ENCODE assay signal across 22 cellular contexts in genomic region chr16:1450218-1450617, GRCh38. TPM values are rescaled to one million over a fixed set of nuclear protein-coding genes. Genes with fewer than 3 reads are reported as not detected.
A peak's percentile ranks its signal among the peaks of the same experiment; 100 is the strongest.
DNase-seq lines count a peak whose midpoint lies in the region; FAIRE-seq and TF ChIP-seq lines count a peak whose summit lies in the region.
"Had no signal": no experiment of that assay in that cellular context is flagged by ENCODE, and none has a peak within 500 bp of the region (broad histone marks: within the 10 kb centered on the region; RNA-seq: fewer than 3 reads in every experiment).

No MANE protein-coding gene starts in this region.

- WGBS in endodermal cell (ENCODE audit: insufficient coverage in 1 of 2, insufficient read length in 1 of 2), 2 experiments, result 90 to 94% methylated on average over 28 to 29 of the region's 29 CpGs
- 91% methylated on average over 28 of the region's 29 CpGs for WGBS in esophagus muscularis mucosa

- no peaks in the 10 kb centered on the region for H3F3A ChIP-seq in DOHH2 (ENCODE audit: control insufficient read depth, insufficient read depth)

- H3K36me3 ChIP-seq in DOHH2 (ENCODE audit: control insufficient read depth, low read length), result peaks cover 24% of the 10 kb centered on the region
- peaks cover 13% of the 10 kb centered on the region for H3K36me3 ChIP-seq in endodermal cell (ENCODE audit: control insufficient read depth, insufficient read depth, low read length)
- H3K36me3 ChIP-seq in esophagus muscularis mucosa, result peaks cover 54 to 100% (median 100%) of the 10 kb centered on the region in 4 donors

- no peak overlapping the region for H3K9ac ChIP-seq in endodermal cell (ENCODE audit: extremely low read depth, low read length, poor library complexity, severe bottlenecking)

- H3K79me2 ChIP-seq in DOHH2 (ENCODE audit: control insufficient read depth, low read length), result no peaks in the 10 kb centered on the region

- TF ChIP-seq CTCF in DOHH2 (IDR thresholded peaks at IDR 0.05; ENCODE audit: low read depth, low read length, poor library complexity, severe bottlenecking) (peak; percentile 19), endodermal cell (conservative IDR thresholded peaks at IDR 0.05) (peak; percentile 54), esophagus muscularis mucosa (IDR thresholded peaks at IDR 0.05) (no peak)

- DNase-seq in HuH-7.5 (ENCODE audit: low spot score) (peak; percentile 57), endodermal cell (peak; percentile 75), AG20443 (ENCODE audit: low spot score) (no peak), GM12891 (ENCODE audit: insufficient read length, low spot score) (no peak), esophagus muscularis mucosa (ENCODE audit: extremely low spot score) (no peak)
- DNase-seq: activated CD4-positive, alpha-beta memory T cell treated with anti-CD3 and anti-CD28 coated beads, Interleukin-2, amount 10 ng/mL, durations not matched to agents 7 days and 5 days; activated naive CD4-positive, alpha-beta T cell treated with anti-CD3 and anti-CD28 coated beads, Interleukin-2, amount 50 U/mL, for 16 hours; activated T-cell treated with anti-CD3 and anti-CD28 coated beads, Interleukin-2, amount 50 U/mL, for 1 hour; left lung; midbrain; NCI-H1436; NCI-H2171; NCI-H69; SHP77; stimulated activated CD4-positive, alpha-beta T cell treated with anti-CD3 and anti-CD28 coated beads, Interleukin-4, amount 100 ng/mL, for 1 hour; stomach; T-cell had no signal

- no peaks in the 10 kb centered on the region for H3K4me1 ChIP-seq in DOHH2 (ENCODE audit: control insufficient read depth, low read length)
- no peaks in the 10 kb centered on the region for H3K4me1 ChIP-seq in endodermal cell (ENCODE audit: control insufficient read depth, insufficient read depth, low read length)
- H3K4me1 ChIP-seq in esophagus muscularis mucosa, result no peaks in the 10 kb centered on the region
- H3K4me1 ChIP-seq: left lung, prostate gland, stomach had no signal

- H3K4me2 ChIP-seq in DOHH2 (ENCODE audit: low read length), result no peak overlapping the region

- no peak for FAIRE-seq in GM12891 (lab: Jason Lieb, UNC)

- H3K27ac ChIP-seq in DOHH2 (ENCODE audit: low read depth, low read length) (no peak overlapping the region), endodermal cell (ENCODE audit: low read depth, low read length) (no peak overlapping the region), esophagus muscularis mucosa (replicated peaks in 1 of 4) (no peak overlapping the region)
- H3K27ac ChIP-seq: left lung, prostate gland, skin epidermis, stomach had no signal

- TF ChIP-seq POLR2A in GM12891 (IDR thresholded peaks at IDR 0.05; ENCODE audit: low read depth, low read length) (no peak), esophagus muscularis mucosa (IDR thresholded peaks at IDR 0.05; ENCODE audit: low read depth) (no peak)

- no peaks in the 10 kb centered on the region for H3K4me1 Mint-ChIP-seq in endodermal cell
- H3K4me1 Mint-ChIP-seq: T-cell had no signal

- no peaks in the 10 kb centered on the region for H3K27me3 ChIP-seq in DOHH2 (ENCODE audit: control insufficient read depth, low read length)
- no peaks in the 10 kb centered on the region for H3K27me3 ChIP-seq in endodermal cell (ENCODE audit: control insufficient read depth, insufficient read depth, low read length, poor library complexity, severe bottlenecking)
- no peaks in the 10 kb centered on the region for H3K27me3 ChIP-seq in esophagus muscularis mucosa
- H3K27me3 ChIP-seq: left lung, stomach had no signal

- H3K9me3 ChIP-seq in DOHH2 (ENCODE audit: control insufficient read depth, insufficient read depth, low read length), result no peaks in the 10 kb centered on the region
- H3K9me3 ChIP-seq in endodermal cell (ENCODE audit: control insufficient read depth, low read length), result no peaks in the 10 kb centered on the region
- no peaks in the 10 kb centered on the region for H3K9me3 ChIP-seq in esophagus muscularis mucosa
- H3K9me3 ChIP-seq: left lung, prostate gland, stomach had no signal

- H3K9me3 Mint-ChIP-seq in endodermal cell, result no peaks in the 10 kb centered on the region
- H3K9me3 Mint-ChIP-seq: activated CD4-positive, alpha-beta memory T cell treated with anti-CD3 and anti-CD28 coated beads, Interleukin-2, amount 10 ng/mL, durations not matched to agents 7 days and 5 days; T-cell; type B pancreatic cell had no signal

- no peaks in the 10 kb centered on the region for H4K20me1 ChIP-seq in DOHH2 (ENCODE audit: control insufficient read depth, insufficient read depth, low read depth, low read length)

- no peaks in the 10 kb centered on the region for H3K27me3 Mint-ChIP-seq in endodermal cell (ENCODE audit: insufficient read depth)
- H3K27me3 Mint-ChIP-seq: activated CD4-positive, alpha-beta memory T cell treated with anti-CD3 and anti-CD28 coated beads, Interleukin-2, amount 10 ng/mL, durations not matched to agents 7 days and 5 days; T-cell; type B pancreatic cell had no signal

- no peak overlapping the region for H3K4me3 Mint-ChIP-seq in endodermal cell
- H3K4me3 Mint-ChIP-seq: activated CD4-positive, alpha-beta memory T cell treated with anti-CD3 and anti-CD28 coated beads, Interleukin-2, amount 10 ng/mL, durations not matched to agents 7 days and 5 days; T-cell; type B pancreatic cell had no signal

- no peak for TF ChIP-seq EP300 in esophagus muscularis mucosa (IDR thresholded peaks at IDR 0.05)

- H3K9me2 ChIP-seq in DOHH2 (replicated peaks; ENCODE audit: control insufficient read depth, low read length), result no peaks in the 10 kb centered on the region

- no peak overlapping the region for H3K4me3 ChIP-seq in DOHH2 (ENCODE audit: low read length)
- H3K4me3 ChIP-seq in endodermal cell (ENCODE audit: low read length), result no peak overlapping the region
- no peak overlapping the region for H3K4me3 ChIP-seq in esophagus muscularis mucosa
- H3K4me3 ChIP-seq: left lung, prostate gland, skin epidermis, stomach had no signal

- intact Hi-C loops in esophagus muscularis mucosa (cut with DNase I), result no loop called here

- H3K36me3 Mint-ChIP-seq in endodermal cell (ENCODE audit: low read depth), result peaks cover 26% of the 10 kb centered on the region
- H3K36me3 Mint-ChIP-seq: type B pancreatic cell had no signal

- H3K27ac Mint-ChIP-seq in endodermal cell, result no peak overlapping the region
- H3K27ac Mint-ChIP-seq: activated CD4-positive, alpha-beta memory T cell treated with anti-CD3 and anti-CD28 coated beads, Interleukin-2, amount 10 ng/mL, durations not matched to agents 7 days and 5 days; T-cell; type B pancreatic cell had no signal

TF ChIP-seq in GM12891, 5 proteins besides CTCF, POLR2A, EP300 and RAD21:
- TF ChIP-seq POU2F2 (IDR thresholded peaks at IDR 0.05; ENCODE audit: low read depth, low read length), result no peak
- TF ChIP-seq TAF1 (IDR thresholded peaks at IDR 0.05; ENCODE audit: low read depth, low read length), result no peak
- no peak for TF ChIP-seq SPI1 (IDR thresholded peaks at IDR 0.05; ENCODE audit: low read depth, low read length)
- no peak for TF ChIP-seq POLR2AphosphoS5 (IDR thresholded peaks at IDR 0.05; ENCODE audit: low read depth, low read length)
- no peak for TF ChIP-seq PAX5 (IDR thresholded peaks at IDR 0.05; ENCODE audit: insufficient read depth, low read length, severe bottlenecking)

RNA-seq across cellular contexts. Expression of gene CCDC154, which starts 5.9 kb away (rescaled TPM):
- total RNA-seq in endodermal cell (1 to 10 TPM; 1.9 to 2.2 TPM), esophagus muscularis mucosa (under 1 TPM in 3 of 4 donors, not detected in 1; 0.17 to 0.58 (median 0.42) TPM)
- 2.2 TPM for polyA plus RNA-seq in endodermal cell (2013, experiment 1 of 2)
- polyA plus RNA-seq in endodermal cell (2013, experiment 2 of 2), result 1.9 TPM
- polyA plus RNA-seq in GM12891 (2012; ENCODE audit: low read depth, missing spikeins), result 0.60 TPM
- total RNA-seq: stomach had no signal

RNA-seq across cellular contexts. Expression of gene PERCC1, which starts 19.3 kb away (rescaled TPM):
- total RNA-seq in endodermal cell (under 1 TPM; 0.51 to 0.79 TPM), esophagus muscularis mucosa (not detected)
- polyA plus RNA-seq in endodermal cell (2013, experiment 1 of 2), result not detected
- polyA plus RNA-seq in endodermal cell (2013, experiment 2 of 2), result not detected
- not detected for polyA plus RNA-seq in GM12891 (2012; ENCODE audit: low read depth, missing spikeins)
- total RNA-seq: activated CD4-positive, alpha-beta memory T cell treated with anti-CD3 and anti-CD28 coated beads, Interleukin-2, amount 10 ng/mL, durations not matched to agents 7 days and 5 days had no signal
- polyA plus RNA-seq: neural cell had no signal

RNA-seq across cellular contexts. Expression of gene CLCN7, which starts 24.6 kb away (rescaled TPM):
- total RNA-seq in endodermal cell (10 to 100 TPM; 94.4 to 96.7 TPM), esophagus muscularis mucosa (100 to 1,000 TPM in 1 of 4 donors, 10 to 100 TPM in 3; 41.5 to 130 (median 71.9) TPM)
- polyA plus RNA-seq in endodermal cell (2013, experiment 1 of 2), result 47.6 TPM
- 47.0 TPM for polyA plus RNA-seq in endodermal cell (2013, experiment 2 of 2)
- 26.4 TPM for polyA plus RNA-seq in GM12891 (2012; ENCODE audit: low read depth, missing spikeins)

RNA-seq across cellular contexts. Expression of gene UQCC4, which starts 29.7 kb away (rescaled TPM):
- total RNA-seq in endodermal cell, result 10 to 100 TPM in 1 of 2 donors, 1 to 10 TPM in 1; 9.2 to 10.9 TPM
- polyA plus RNA-seq in endodermal cell (2013, experiment 1 of 2), result 17.1 TPM
- 13.9 TPM for polyA plus RNA-seq in endodermal cell (2013, experiment 2 of 2)
- 19.3 TPM for polyA plus RNA-seq in GM12891 (2012; ENCODE audit: low read depth, missing spikeins)
- 10 to 100 TPM; 12.6 to 17.1 (median 14.7) TPM for total RNA-seq in esophagus muscularis mucosa

RNA-seq across cellular contexts. Expression of gene UNKL, which starts 35.7 kb away (rescaled TPM):
- 10 to 100 TPM; 46.4 to 48.3 TPM for total RNA-seq in endodermal cell
- polyA plus RNA-seq in endodermal cell (2013, experiment 1 of 2), result 17.5 TPM
- 19.7 TPM for polyA plus RNA-seq in endodermal cell (2013, experiment 2 of 2)
- polyA plus RNA-seq in GM12891 (2012; ENCODE audit: low read depth, missing spikeins), result 6.0 TPM
- total RNA-seq in esophagus muscularis mucosa, result 10 to 100 TPM in 3 of 4 donors, 1 to 10 TPM in 1; 9.3 to 23.7 (median 16.5) TPM

Comparison
In these comparisons a context has a peak if more than half of its experiments do, and no peak if none do; other contexts are left out.
1. CTCF ChIP-seq: peak in DOHH2 (single experiment) and endodermal cell (single experiment); none in esophagus muscularis mucosa (0 of 3).
2. DNase-seq: peak in HuH-7.5 (single experiment) and endodermal cell (single experiment); none in AG20443 (single experiment), GM12891 (single experiment) and esophagus muscularis mucosa (single experiment).